13 cellular contexts compared by ENCODE assay signal in genomic region chr12:123382684-123383083, GRCh38. TPM values are rescaled to one million over a fixed set of nuclear protein-coding genes. Genes with fewer than 3 reads are reported as not detected.
A peak's percentile ranks its signal among the peaks of the same experiment; 100 is the strongest.
DNase-seq lines count a peak whose midpoint lies in the region; ATAC-seq and TF ChIP-seq lines count a peak whose summit lies in the region.
"Had no signal": no experiment of that assay in that cellular context is flagged by ENCODE, and none has a peak within 500 bp of the region (broad histone marks: within the 10 kb centered on the region; RNA-seq: fewer than 3 reads in every experiment).

No MANE protein-coding gene starts in this region.

- CTCF ChIA-PET in activated naive CD4-positive, alpha-beta T cell treated with anti-CD3 and anti-CD28 coated beads for 36 hours (lab: Charles Lee): interaction anchor here (1.7 kb wide), 1 partner anchor 91 kb away, joined by 5 read pairs; no protein-coding TSS in a partner anchor
- CTCF ChIA-PET in T-cell (lab: Charles Lee): interaction anchor here in 1 of 2 donors (0.6 kb wide), 1 partner anchor 132 kb away, joined by 10 read pairs; no protein-coding TSS in a partner anchor

- ATAC-seq in T-cell (replicated peaks in 1 of 4): no peak
- ATAC-seq in stimulated activated memory B cell treated with anti-CD40 and anti-IgM and Interleukin-4, amounts not matched to agents 10 μg/mL and 1 μg/mL and 100 μg/mL, for 72 hours: no peak
- no peak for ATAC-seq in HG02588 (IDR thresholded peaks at IDR 0.05; ENCODE audit: unreplicated experiment)
- ATAC-seq in GM19463 (IDR thresholded peaks at IDR 0.05; ENCODE audit: unreplicated experiment): no peak
- no peak for ATAC-seq in GM21367 (IDR thresholded peaks at IDR 0.05; ENCODE audit: unreplicated experiment)

- H3K4me1 Mint-ChIP-seq in activated naive CD4-positive, alpha-beta T cell treated with anti-CD3 and anti-CD28 coated beads for 36 hours (ENCODE audit: low read depth): peaks cover 7% of the 10 kb centered on the region
- H3K4me1 Mint-ChIP-seq in T-cell: peaks cover 12 to 18% (median 18%) of the 10 kb centered on the region in 3 donors
- H3K4me1 Mint-ChIP-seq in stimulated activated memory B cell treated with anti-CD40 and anti-IgM and Interleukin-4, amounts not matched to agents 10 μg/mL and 1 μg/mL and 100 μg/mL, for 72 hours: peaks cover 16% of the 10 kb centered on the region

- H3K36me3 Mint-ChIP-seq in activated naive CD4-positive, alpha-beta T cell treated with anti-CD3 and anti-CD28 coated beads for 36 hours (ENCODE audit: low read depth): no peaks in the 10 kb centered on the region
- H3K36me3 Mint-ChIP-seq in T-cell: no peaks in the 10 kb centered on the region
- no peaks in the 10 kb centered on the region for H3K36me3 Mint-ChIP-seq in stimulated activated memory B cell treated with anti-CD40 and anti-IgM and Interleukin-4, amounts not matched to agents 10 μg/mL and 1 μg/mL and 100 μg/mL, for 72 hours

- peak overlapping the region; percentile 45 for H3K4me3 Mint-ChIP-seq in activated naive CD4-positive, alpha-beta T cell treated with anti-CD3 and anti-CD28 coated beads for 36 hours
- peak overlapping the region; percentile 39 to 64 (median 45) for H3K4me3 Mint-ChIP-seq in T-cell
- peak overlapping the region; percentile 58 for H3K4me3 Mint-ChIP-seq in stimulated activated memory B cell treated with anti-CD40 and anti-IgM and Interleukin-4, amounts not matched to agents 10 μg/mL and 1 μg/mL and 100 μg/mL, for 72 hours

- DNase-seq in activated naive CD4-positive, alpha-beta T cell treated with anti-CD3 and anti-CD28 coated beads for 36 hours: no peak
- no peak for DNase-seq in activated naive CD4-positive, alpha-beta T cell treated with Interleukin-2 at 50 U/mL for 16 hours
- no peak for DNase-seq in T-cell
- no peak for DNase-seq in epithelial cell of proximal tubule (ENCODE audit: low read depth)
- DNase-seq: activated CD4-positive, alpha-beta T cell treated with anti-CD3 and anti-CD28 coated beads for 48 hours; anterior cingulate cortex; foreskin fibroblast; NCI-H2081 treated with DMSO at 0.1 percent for 48 hours; uterus had no signal

- no peak for TF ChIP-seq CTCF in epithelial cell of proximal tubule (conservative IDR thresholded peaks at IDR 0.05; ENCODE audit: low read depth, low read length)

- peak overlapping the region; percentile 68 for H3K4me3 ChIP-seq in epithelial cell of proximal tubule (ENCODE audit: low read depth, low read length)

- H3K27me3 Mint-ChIP-seq in activated naive CD4-positive, alpha-beta T cell treated with anti-CD3 and anti-CD28 coated beads for 36 hours (ENCODE audit: low read depth): no peaks in the 10 kb centered on the region
- H3K27me3 Mint-ChIP-seq in T-cell: no peaks in the 10 kb centered on the region
- H3K27me3 Mint-ChIP-seq in stimulated activated memory B cell treated with anti-CD40 and anti-IgM and Interleukin-4, amounts not matched to agents 10 μg/mL and 1 μg/mL and 100 μg/mL, for 72 hours: no peaks in the 10 kb centered on the region

- peak overlapping the region; percentile 41 for H3K27ac Mint-ChIP-seq in activated naive CD4-positive, alpha-beta T cell treated with anti-CD3 and anti-CD28 coated beads for 36 hours
- H3K27ac Mint-ChIP-seq in T-cell: no peak overlapping the region
- H3K27ac Mint-ChIP-seq in stimulated activated memory B cell treated with anti-CD40 and anti-IgM and Interleukin-4, amounts not matched to agents 10 μg/mL and 1 μg/mL and 100 μg/mL, for 72 hours: peak overlapping the region; percentile 51

- intact Hi-C loops in activated naive CD4-positive, alpha-beta T cell treated with anti-CD3 and anti-CD28 coated beads for 36 hours (cut with micrococcal nuclease): loop anchor here (1.0 to 5.0 kb wide), 5 partner anchors 17 to 1535 kb away; partner anchors contain the start of genes CCDC92, DDX55, MPHOSPH9 and MTRFR

- no peaks in the 10 kb centered on the region for H3K9me3 Mint-ChIP-seq in activated naive CD4-positive, alpha-beta T cell treated with anti-CD3 and anti-CD28 coated beads for 36 hours
- no peaks in the 10 kb centered on the region for H3K9me3 Mint-ChIP-seq in T-cell
- H3K9me3 Mint-ChIP-seq in stimulated activated memory B cell treated with anti-CD40 and anti-IgM and Interleukin-4, amounts not matched to agents 10 μg/mL and 1 μg/mL and 100 μg/mL, for 72 hours: no peaks in the 10 kb centered on the region

- POLR2A ChIA-PET in T-cell (lab: Charles Lee): no interaction called here

RNA-seq across cellular contexts. Expression of gene KMT5A, which starts 1.2 kb away (rescaled TPM):
- total RNA-seq in activated naive CD4-positive, alpha-beta T cell treated with anti-CD3 and anti-CD28 coated beads for 36 hours: 10 to 100 TPM; 54.0 to 55.1 TPM
- total RNA-seq in T-cell: 10 to 100 TPM; 21.1 to 34.2 (median 31.8) TPM
- 48.3 and 63.9 TPM in 2 replicates for total RNA-seq in epithelial cell of proximal tubule

RNA-seq across cellular contexts. Expression of gene SBNO1, which starts 18.0 kb away (rescaled TPM):
- 10 to 100 TPM; 40.4 to 43.0 TPM for total RNA-seq in activated naive CD4-positive, alpha-beta T cell treated with anti-CD3 and anti-CD28 coated beads for 36 hours
- total RNA-seq in T-cell (10 to 100 TPM; 36.1 to 42.1 (median 38.6) TPM), epithelial cell of proximal tubule (17.8 TPM in 2 replicates)

RNA-seq across cellular contexts. Expression of gene RILPL2, which starts 53.8 kb away (rescaled TPM):
- 1 to 10 TPM; 8.1 to 9.1 TPM for total RNA-seq in activated naive CD4-positive, alpha-beta T cell treated with anti-CD3 and anti-CD28 coated beads for 36 hours
- total RNA-seq in T-cell (10 to 100 TPM in 1 of 5 donors, 1 to 10 TPM in 4; 6.0 to 10.2 (median 7.1) TPM), epithelial cell of proximal tubule (1.7 and 3.5 TPM in 2 replicates)

Comparison
In these comparisons a context has a peak if more than half of its experiments do, and no peak if none do; other contexts are left out.
1. H3K27ac Mint-ChIP-seq: peak in activated naive CD4-positive, alpha-beta T cell treated with anti-CD3 and anti-CD28 coated beads for 36 hours (single experiment) and stimulated activated memory B cell treated with anti-CD40 and anti-IgM and Interleukin-4, amounts not matched to agents 10 μg/mL and 1 μg/mL and 100 μg/mL, for 72 hours (single experiment); none in T-cell (0 of 2).
2. Peak in every context shown above with its lines, with median percentiles within 50 percentile points of each other: H3K4me3 Mint-ChIP-seq.